In the genomic region with DNA sequence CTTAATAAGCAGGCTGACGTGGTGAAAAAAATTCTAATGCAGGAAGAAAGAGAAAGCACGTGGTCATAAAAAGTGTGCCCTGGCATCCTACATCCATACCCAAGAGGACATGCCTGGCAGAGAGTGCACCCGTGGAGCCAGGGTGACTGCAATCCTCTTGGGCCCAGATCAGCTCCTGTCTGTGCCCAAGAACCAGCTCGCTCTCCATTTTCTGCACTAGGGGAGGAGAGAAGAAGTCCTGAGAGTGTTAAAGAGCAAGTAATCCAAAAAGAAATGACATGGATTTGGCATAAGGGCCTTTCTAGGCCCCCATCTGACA, we compare ENCODE assay signal across 12 cellular contexts.
DNase-seq lines count a peak whose midpoint lies in the region; ATAC-seq and TF ChIP-seq lines count a peak whose summit lies in the region.
"Had no signal": no experiment of that assay in that cellular context is flagged by ENCODE, and none has a peak within 500 bp of the region (broad histone marks: within the 10 kb centered on the region; RNA-seq: fewer than 3 reads in every experiment).

No MANE protein-coding gene starts in this region.

- H3K27me3 ChIP-seq in breast epithelium (peaks cover 0 to 50% of the 10 kb centered on the region in 2 donors), endodermal cell (ENCODE audit: control insufficient read depth, insufficient read depth, low read length, poor library complexity, severe bottlenecking) (peaks cover 13% of the 10 kb centered on the region)

- POLR2A ChIA-PET in MCF 10A (lab: Yijun Ruan, JAX): no interaction called here
- POLR2A ChIA-PET in T-cell (lab: Charles Lee): no interaction called here

- H3K27me3 Mint-ChIP-seq in MCF 10A (ENCODE audit: insufficient read depth, unreplicated experiment) (peaks cover 91% of the 10 kb centered on the region), T-cell (peaks cover 2 to 23% of the 10 kb centered on the region in 2 donors), endodermal cell (ENCODE audit: insufficient read depth) (peaks cover 42% of the 10 kb centered on the region), nephron progenitor cell (ENCODE audit: low read depth, poor library complexity) (peaks cover 39% of the 10 kb centered on the region)
- H3K27me3 Mint-ChIP-seq in stimulated activated naive B cell treated with anti-CD40 and anti-IgM and Interleukin-4, amounts not matched to agents 10 μg/mL and 1 μg/mL and 100 μg/mL, for 72 hours: peaks cover 7 to 34% of the 10 kb centered on the region in 2 donors

- intact Hi-C loops in breast epithelium (cut with DNase I; ENCODE audit: low total_unique reads): no loop called here
- intact Hi-C loops in MCF 10A (cut with micrococcal nuclease): no loop called here

- ATAC-seq in T-cell (replicated peaks in 1 of 4): no peak
- ATAC-seq in stimulated activated naive B cell treated with anti-CD40 and anti-IgM and Interleukin-4, amounts not matched to agents 10 μg/mL and 1 μg/mL and 100 μg/mL, for 72 hours (replicated peaks): no peak
- no peak for ATAC-seq in GM19023 (IDR thresholded peaks at IDR 0.05; ENCODE audit: unreplicated experiment)
- ATAC-seq in GM18498 (IDR thresholded peaks at IDR 0.05; ENCODE audit: unreplicated experiment): no peak

- peak overlapping the region; percentile 18 to 28 for H3K27ac ChIP-seq in breast epithelium
- H3K27ac ChIP-seq in endodermal cell (ENCODE audit: low read depth, low read length): no peak overlapping the region
- H3K27ac ChIP-seq: brain microvascular endothelial cell had no signal

- DNase-seq in breast epithelium (ENCODE audit: low spot score in 2 of 2): no peak
- DNase-seq in MCF 10A (ENCODE audit: unreplicated experiment): no peak
- no peak for DNase-seq in T-cell
- DNase-seq in endodermal cell: no peak
- DNase-seq in stimulated activated naive B cell treated with anti-CD40 and anti-IgM and Interleukin-4, amounts not matched to agents 10 μg/mL and 1 μg/mL and 100 μg/mL, for 72 hours: no peak
- no peak for DNase-seq in nephron progenitor cell
- DNase-seq: AML-193; brain microvascular endothelial cell; effector CD4-positive, alpha-beta T cell; SHP77 had no signal

- peaks cover 6% of the 10 kb centered on the region for H3K36me3 Mint-ChIP-seq in MCF 10A (ENCODE audit: insufficient read depth, unreplicated experiment)
- H3K36me3 Mint-ChIP-seq in T-cell: no peaks in the 10 kb centered on the region
- H3K36me3 Mint-ChIP-seq in endodermal cell (ENCODE audit: low read depth): no peaks in the 10 kb centered on the region
- peaks cover 6 to 8% of the 10 kb centered on the region in 2 donors for H3K36me3 Mint-ChIP-seq in stimulated activated naive B cell treated with anti-CD40 and anti-IgM and Interleukin-4, amounts not matched to agents 10 μg/mL and 1 μg/mL and 100 μg/mL, for 72 hours
- H3K36me3 Mint-ChIP-seq in nephron progenitor cell (ENCODE audit: low read depth): no peaks in the 10 kb centered on the region

- H3K9me3 Mint-ChIP-seq in MCF 10A (ENCODE audit: unreplicated experiment): no peaks in the 10 kb centered on the region
- H3K9me3 Mint-ChIP-seq in T-cell: peaks cover 0 to 7% (median 6%) of the 10 kb centered on the region in 3 donors
- H3K9me3 Mint-ChIP-seq in endodermal cell: peaks cover 15% of the 10 kb centered on the region
- H3K9me3 Mint-ChIP-seq in stimulated activated naive B cell treated with anti-CD40 and anti-IgM and Interleukin-4, amounts not matched to agents 10 μg/mL and 1 μg/mL and 100 μg/mL, for 72 hours: peaks cover 9 to 11% of the 10 kb centered on the region in 2 donors
- H3K9me3 Mint-ChIP-seq in nephron progenitor cell: peaks cover 27% of the 10 kb centered on the region

- 79 to 100% methylated on average over 2 to 3 of the region's 4 CpGs for WGBS in endodermal cell (ENCODE audit: insufficient coverage in 1 of 2, insufficient read length in 1 of 2), 2 experiments

- H3K27ac Mint-ChIP-seq in MCF 10A (ENCODE audit: low read depth, unreplicated experiment) (no peak overlapping the region), T-cell (peak overlapping the region in 1 of 2 donors; percentile 60), endodermal cell (no peak overlapping the region), nephron progenitor cell (no peak overlapping the region)
- H3K27ac Mint-ChIP-seq in stimulated activated naive B cell treated with anti-CD40 and anti-IgM and Interleukin-4, amounts not matched to agents 10 μg/mL and 1 μg/mL and 100 μg/mL, for 72 hours: peak overlapping the region; percentile 93

- H3K4me3 Mint-ChIP-seq in MCF 10A (ENCODE audit: unreplicated experiment): no peak overlapping the region
- peak overlapping the region; percentile 73 to 85 (median 85) for H3K4me3 Mint-ChIP-seq in T-cell
- H3K4me3 Mint-ChIP-seq in endodermal cell: peak overlapping the region; percentile 57
- H3K4me3 Mint-ChIP-seq in stimulated activated naive B cell treated with anti-CD40 and anti-IgM and Interleukin-4, amounts not matched to agents 10 μg/mL and 1 μg/mL and 100 μg/mL, for 72 hours: peak overlapping the region; percentile 78 to 85
- H3K4me3 Mint-ChIP-seq in nephron progenitor cell: no peak overlapping the region

- no peak overlapping the region for H3K9ac ChIP-seq in endodermal cell (ENCODE audit: extremely low read depth, low read length, poor library complexity, severe bottlenecking)

- no TSS peak for BruUV-seq in MCF 10A (replicated peaks; lab: Mats Ljungman, UMichigan)

- H3K36me3 ChIP-seq in breast epithelium (no peaks in the 10 kb centered on the region), endodermal cell (ENCODE audit: control insufficient read depth, insufficient read depth, low read length) (no peaks in the 10 kb centered on the region)
- H3K36me3 ChIP-seq: brain microvascular endothelial cell had no signal

- peak overlapping the region in 1 of 3 donors; percentile 51 for H3K4me3 ChIP-seq in breast epithelium
- no peak overlapping the region for H3K4me3 ChIP-seq in endodermal cell (ENCODE audit: low read length)

- H3K4me1 ChIP-seq in breast epithelium (no peaks in the 10 kb centered on the region), endodermal cell (ENCODE audit: control insufficient read depth, insufficient read depth, low read length) (no peaks in the 10 kb centered on the region)

- H3K9me3 ChIP-seq in breast epithelium (no peaks in the 10 kb centered on the region), endodermal cell (ENCODE audit: control insufficient read depth, low read length) (no peaks in the 10 kb centered on the region)

- CTCF ChIA-PET in MCF 10A (lab: Yijun Ruan, JAX): no interaction called here
- CTCF ChIA-PET in T-cell (lab: Charles Lee): no interaction called here

- TF ChIP-seq CTCF in breast epithelium (IDR thresholded peaks at IDR 0.05): no peak
- no peak for TF ChIP-seq CTCF in MCF 10A (IDR thresholded peaks at IDR 0.05; ENCODE audit: unreplicated experiment)
- no peak for TF ChIP-seq CTCF in endodermal cell (conservative IDR thresholded peaks at IDR 0.05)
- no peak for TF ChIP-seq CTCF in nephron progenitor cell (IDR thresholded peaks at IDR 0.05)

- TF ChIP-seq POLR2A in breast epithelium (IDR thresholded peaks at IDR 0.05): no peak

- H3K4me1 Mint-ChIP-seq in MCF 10A (ENCODE audit: insufficient read depth, unreplicated experiment) (peaks cover 9% of the 10 kb centered on the region), T-cell (peaks cover 8 to 18% (median 16%) of the 10 kb centered on the region in 3 donors), endodermal cell (peaks cover 26% of the 10 kb centered on the region), nephron progenitor cell (peaks cover 52% of the 10 kb centered on the region)
- peaks cover 6 to 47% of the 10 kb centered on the region in 2 donors for H3K4me1 Mint-ChIP-seq in stimulated activated naive B cell treated with anti-CD40 and anti-IgM and Interleukin-4, amounts not matched to agents 10 μg/mL and 1 μg/mL and 100 μg/mL, for 72 hours

Comparison
In these comparisons a context has a peak if more than half of its experiments do, and no peak if none do; other contexts are left out.
1. H3K4me3 Mint-ChIP-seq: peak in T-cell (3 of 3), endodermal cell (single experiment) and stimulated activated naive B cell treated with anti-CD40 and anti-IgM and Interleukin-4, amounts not matched to agents 10 μg/mL and 1 μg/mL and 100 μg/mL, for 72 hours (2 of 2); none in MCF 10A (single experiment) and nephron progenitor cell (single experiment).